In genomic region chr12:108857158-108857407, GRCh38 we compare ENCODE assay signal across 8 cellular contexts. TPM values are rescaled to one million over a fixed set of nuclear protein-coding genes. Genes with fewer than 3 reads are reported as not detected.
DNase-seq lines count a peak whose midpoint lies in the region; ATAC-seq and TF ChIP-seq lines count a peak whose summit lies in the region.

No MANE protein-coding gene starts in this region.

- H3K4me3 Mint-ChIP-seq in effector memory CD8-positive, alpha-beta T cell: peak overlapping the region; percentile 86 to 94
- H3K4me3 Mint-ChIP-seq in nephron progenitor cell: peak overlapping the region; percentile 93

- H3K9ac ChIP-seq in Loucy (ENCODE audit: low read depth, low read length, poor library complexity, severe bottlenecking): peak overlapping the region; percentile 76

- H2AFZ ChIP-seq in Loucy (ENCODE audit: low read length): no peak overlapping the region

- H3K27ac Mint-ChIP-seq in effector memory CD8-positive, alpha-beta T cell: peak overlapping the region; percentile 94 to 97
- peak overlapping the region; percentile 98 for H3K27ac Mint-ChIP-seq in nephron progenitor cell

- no peaks in the 10 kb centered on the region for H3K36me3 ChIP-seq in Loucy (ENCODE audit: insufficient read depth, low read length)

- no peaks in the 10 kb centered on the region for H3K9me3 Mint-ChIP-seq in effector memory CD8-positive, alpha-beta T cell
- peaks cover 7% of the 10 kb centered on the region for H3K9me3 Mint-ChIP-seq in nephron progenitor cell

- TF ChIP-seq CTCF in Loucy (conservative IDR thresholded peaks at IDR 0.05; ENCODE audit: low read length) (no peak), nephron progenitor cell (IDR thresholded peaks at IDR 0.05) (no peak)

- no peaks in the 10 kb centered on the region for H3K27me3 Mint-ChIP-seq in effector memory CD8-positive, alpha-beta T cell
- peaks cover 12% of the 10 kb centered on the region for H3K27me3 Mint-ChIP-seq in nephron progenitor cell (ENCODE audit: low read depth, poor library complexity)

- H3K9me2 ChIP-seq in Loucy (replicated peaks; ENCODE audit: low read depth, low read length): no peaks in the 10 kb centered on the region

- H3K4me3 ChIP-seq in Loucy (ENCODE audit: low read length, poor library complexity, severe bottlenecking): peak overlapping the region; percentile 98

- peaks cover 28% of the 10 kb centered on the region for H3K36me3 Mint-ChIP-seq in effector memory CD8-positive, alpha-beta T cell (ENCODE audit: insufficient read depth)
- peaks cover 34% of the 10 kb centered on the region for H3K36me3 Mint-ChIP-seq in nephron progenitor cell (ENCODE audit: low read depth)

- H3F3A ChIP-seq in Loucy (ENCODE audit: low read depth): no peaks in the 10 kb centered on the region

- H3K4me1 ChIP-seq in Loucy (ENCODE audit: insufficient read depth, low read length, poor library complexity, severe bottlenecking): peaks cover 40% of the 10 kb centered on the region

- peak; percentile 40 for ATAC-seq in GM18517 (IDR thresholded peaks at IDR 0.05; ENCODE audit: unreplicated experiment)
- ATAC-seq in effector memory CD8-positive, alpha-beta T cell (replicated peaks): no peak
- no peak for ATAC-seq in left lobe of liver
- no peak for ATAC-seq in HG03469 (IDR thresholded peaks at IDR 0.05; ENCODE audit: unreplicated experiment)

- H3K4me2 ChIP-seq in Loucy (ENCODE audit: low read depth, low read length, poor library complexity, severe bottlenecking): peak overlapping the region; percentile 90

- no peaks in the 10 kb centered on the region for H3K27me3 ChIP-seq in Loucy (ENCODE audit: insufficient read depth, low read length, poor library complexity, severe bottlenecking)

- no peak for DNase-seq in effector memory CD8-positive, alpha-beta T cell
- no peak for DNase-seq in nephron progenitor cell
- DNase-seq in left lobe of liver (ENCODE audit: low spot score): no peak
- no peak for DNase-seq in NCI-H82 (lab: John Stamatoyannopoulos, UW)
- no peak for DNase-seq in stimulated activated CD4-positive, alpha-beta T cell treated with anti-CD3 and anti-CD28 coated beads, Interleukin-12 subunit alpha, Interleukin-12 subunit beta, amount 100 ng/mL, for 4 hours

- H3K4me1 Mint-ChIP-seq in effector memory CD8-positive, alpha-beta T cell (ENCODE audit: low read depth in 2 of 2): peaks cover 37 to 48% of the 10 kb centered on the region in 2 donors
- peaks cover 65% of the 10 kb centered on the region for H3K4me1 Mint-ChIP-seq in nephron progenitor cell

- peaks cover 16% of the 10 kb centered on the region for H4K20me1 ChIP-seq in Loucy (ENCODE audit: insufficient read depth, low read length, poor library complexity, severe bottlenecking)

- H3K79me2 ChIP-seq in Loucy (ENCODE audit: insufficient read depth, low read length): peaks cover 52% of the 10 kb centered on the region

- H3K9me3 ChIP-seq in Loucy (ENCODE audit: insufficient read depth, low read depth, low read length): no peaks in the 10 kb centered on the region

RNA-seq across cellular contexts. Expression of gene SSH1, which starts 0.3 kb away (rescaled TPM):
- total RNA-seq in left lobe of liver: 18.9 TPM

RNA-seq across cellular contexts. Expression of gene DAO, which starts 22.8 kb away (rescaled TPM):
- 65.3 TPM for total RNA-seq in left lobe of liver
